In genomic region chr6:132708771-132709170, GRCh38 we compare ENCODE assay signal across 16 cellular contexts. TPM values are rescaled to one million over a fixed set of nuclear protein-coding genes. Genes with fewer than 3 reads are reported as not detected.
DNase-seq lines count a peak whose midpoint lies in the region; TF ChIP-seq lines count a peak whose summit lies in the region.
"Had no signal": no experiment of that assay in that cellular context is flagged by ENCODE, and none has a peak within 500 bp of the region (broad histone marks: within the 10 kb centered on the region; RNA-seq: fewer than 3 reads in every experiment).

No MANE protein-coding gene starts in this region.

- H2BK120ac ChIP-seq in mesendoderm (ENCODE audit: low read depth, low read length), result no peak overlapping the region

- no peak overlapping the region for H2BK15ac ChIP-seq in mesendoderm (replicated peaks; ENCODE audit: low read depth)

- H2BK5ac ChIP-seq in mesendoderm (ENCODE audit: low read length), result no peak overlapping the region

- no peak overlapping the region for H3K56ac ChIP-seq in mesendoderm (ENCODE audit: low read length)

- H3K4me2 ChIP-seq in mesendoderm (ENCODE audit: low read length), result no peak overlapping the region
- H3K4me2 ChIP-seq: KMS-11 had no signal

- peak; percentile 26 for DNase-seq in ELR (ENCODE audit: low read depth)
- DNase-seq in amniotic epithelial cell (ENCODE audit: low read depth), result peak; percentile 61
- peak; percentile 19 for DNase-seq in mesendoderm
- no peak for DNase-seq in tibial artery
- DNase-seq in colonic mucosa, result no peak
- DNase-seq in HK-2 (ENCODE audit: unreplicated experiment), result no peak
- DNase-seq in GM13977 (ENCODE audit: low spot score), result no peak
- DNase-seq: ACHN; C1 segment of cervical spinal cord; CD4-positive, alpha-beta T cell; DMS79; GDM1 had no signal

- H3K9me3 ChIP-seq in tibial artery, result peaks cover 0 to 8% (median 6%) of the 10 kb centered on the region in 3 donors
- no peaks in the 10 kb centered on the region for H3K9me3 ChIP-seq in colonic mucosa

- WGBS in mesendoderm (ENCODE audit: extremely low coverage, insufficient coverage, low lambda C conversion rate), result 100% methylated on average over 2 of the region's 3 CpGs

- TF ChIP-seq CTCF in tibial artery (IDR thresholded peaks at IDR 0.05) (no peak), colonic mucosa (IDR thresholded peaks at IDR 0.05) (no peak), GM13977 (IDR thresholded peaks at IDR 0.05; ENCODE audit: extremely low read depth, insufficient read depth, missing control alignments) (no peak)

- no peak overlapping the region for H3K4ac ChIP-seq in mesendoderm (ENCODE audit: low read depth, low read length)

- H3K27me3 ChIP-seq in mesendoderm (ENCODE audit: insufficient read depth, low read length, poor library complexity), result no peaks in the 10 kb centered on the region
- no peaks in the 10 kb centered on the region for H3K27me3 ChIP-seq in tibial artery
- no peaks in the 10 kb centered on the region for H3K27me3 ChIP-seq in colonic mucosa

- no peaks in the 10 kb centered on the region for H3K79me2 ChIP-seq in mesendoderm (ENCODE audit: control insufficient read depth, insufficient read depth, low read length)

- H3K4me1 ChIP-seq in mesendoderm (ENCODE audit: control insufficient read depth, low read depth, low read length), result no peaks in the 10 kb centered on the region
- H3K4me1 ChIP-seq in tibial artery, result no peaks in the 10 kb centered on the region
- no peaks in the 10 kb centered on the region for H3K4me1 ChIP-seq in colonic mucosa

- intact Hi-C loops in tibial artery (cut with DNase I; ENCODE audit: low total_unique reads) (no loop called here), colonic mucosa (cut with DNase I) (no loop called here)

- no peaks in the 10 kb centered on the region for H3K79me1 ChIP-seq in mesendoderm (ENCODE audit: low read length)

- in situ Hi-C loops in GM13977 (cut with MboI; ENCODE audit: low pct_unique_long_range_greater_than_20kb, low sequenced_read_pairs, unreplicated experiment), result no loop called here

- no peak overlapping the region for H3K18ac ChIP-seq in mesendoderm (ENCODE audit: low read length)

- H2AK5ac ChIP-seq in mesendoderm (ENCODE audit: low read length), result no peak overlapping the region

- no peak overlapping the region for H3K23ac ChIP-seq in mesendoderm (ENCODE audit: low read length)

- H3K36me3 ChIP-seq in mesendoderm (ENCODE audit: control insufficient read depth, insufficient read depth, low read length), result no peaks in the 10 kb centered on the region
- no peaks in the 10 kb centered on the region for H3K36me3 ChIP-seq in tibial artery
- H3K36me3 ChIP-seq in colonic mucosa, result no peaks in the 10 kb centered on the region

- H3K4me3 ChIP-seq in mesendoderm (ENCODE audit: low read length) (no peak overlapping the region), tibial artery (no peak overlapping the region), colonic mucosa (no peak overlapping the region)

- no peak overlapping the region for H4K8ac ChIP-seq in mesendoderm (ENCODE audit: low read depth, low read length)

- H3K27ac ChIP-seq in mesendoderm (ENCODE audit: low read depth, low read length) (no peak overlapping the region), tibial artery (no peak overlapping the region), colonic mucosa (no peak overlapping the region)
- H3K27ac ChIP-seq: KMS-11 had no signal

- H3K9ac ChIP-seq in mesendoderm (ENCODE audit: low read length) (no peak overlapping the region), colonic mucosa (ENCODE audit: low read depth in 2 of 2, low read length in 2 of 2) (no peak overlapping the region)
- H3K9ac ChIP-seq: KMS-11 had no signal

- H4K5ac ChIP-seq in mesendoderm (ENCODE audit: low read length), result no peak overlapping the region

RNA-seq across cellular contexts. Expression of gene VNN1, which starts 5.1 kb away (rescaled TPM):
- polyA plus RNA-seq in mesendoderm (2013, experiment 1 of 2), result not detected
- polyA plus RNA-seq in mesendoderm (2013, experiment 2 of 2), result 0.01 TPM
- total RNA-seq in colonic mucosa, result 1 to 10 TPM in 1 of 2 donors, under 1 TPM in 1; 0.62 to 6.4 TPM
- total RNA-seq: CD4-positive, alpha-beta T cell; H4 had no signal

RNA-seq across cellular contexts. Expression of gene VNN2, which starts 48.9 kb away (rescaled TPM):
- not detected for polyA plus RNA-seq in mesendoderm (2013, experiment 1 of 2)
- polyA plus RNA-seq in mesendoderm (2013, experiment 2 of 2), result not detected
- 1 to 10 TPM in 1 of 2 donors, under 1 TPM in 1; 0.84 to 1.6 TPM for total RNA-seq in colonic mucosa
- total RNA-seq: A172, HT-29 had no signal

RNA-seq across cellular contexts. Expression of gene TAAR1, which starts 49.8 kb away (rescaled TPM):
- polyA plus RNA-seq in mesendoderm (2013, experiment 1 of 2), result not detected
- not detected for polyA plus RNA-seq in mesendoderm (2013, experiment 2 of 2)
- total RNA-seq in colonic mucosa, result not detected
- total RNA-seq: A172; CD4-positive, alpha-beta T cell; H4; HT-29 had no signal

Comparison
In these comparisons a context has a peak if more than half of its experiments do, and no peak if none do; other contexts are left out.
1. DNase-seq: peak in ELR (single experiment), amniotic epithelial cell (single experiment) and mesendoderm (single experiment); none in tibial artery (0 of 2), colonic mucosa (single experiment), HK-2 (single experiment) and GM13977 (single experiment).